ENCODE assay signal across 16 cellular contexts in genomic region chr12:87679262-87679661, GRCh38.
DNase-seq lines count a peak whose midpoint lies in the region; TF ChIP-seq lines count a peak whose summit lies in the region.
"Had no signal": no experiment of that assay in that cellular context is flagged by ENCODE, and none has a peak within 500 bp of the region (broad histone marks: within the 10 kb centered on the region; RNA-seq: fewer than 3 reads in every experiment).

No MANE protein-coding gene starts in this region.

- DNase-seq in MG63 (peak; percentile 53), epithelial cell of proximal tubule (ENCODE audit: low read depth) (peak; percentile 46), medulla oblongata (ENCODE audit: extremely low spot score) (peak; percentile 8), stromal cell of bone marrow (ENCODE audit: low read depth) (peak; percentile 26), globus pallidus (ENCODE audit: low spot score) (no peak), dermis blood vessel endothelial cell (no peak), amniotic stem cell (lab: John Stamatoyannopoulos, UW) (no peak)
- DNase-seq: DMS79 treated with DMSO at 0.1 percent for 48 hours, H7, HFFc6, NCI-H1436, NCI-H2029 treated with DMSO at 0.1 percent for 48 hours, NCI-H510A treated with DMSO at 0.1 percent for 48 hours, NCI-H82, OCI-M1, Right ventricle myocardium superior had no signal

- H3K36me3 ChIP-seq in MG63, result no peaks in the 10 kb centered on the region

- no peak for TF ChIP-seq CTCF in epithelial cell of proximal tubule (conservative IDR thresholded peaks at IDR 0.05; ENCODE audit: low read depth, low read length)

- H3K4me3 ChIP-seq in MG63 (no peak overlapping the region), epithelial cell of proximal tubule (ENCODE audit: low read depth, low read length) (no peak overlapping the region)

- no peaks in the 10 kb centered on the region for H3K9me3 ChIP-seq in MG63

- no peaks in the 10 kb centered on the region for H3K27me3 ChIP-seq in MG63

Comparison
In these comparisons a context has a peak if more than half of its experiments do, and no peak if none do; other contexts are left out.
1. DNase-seq: peak in MG63 (single experiment), epithelial cell of proximal tubule (single experiment), medulla oblongata (single experiment) and stromal cell of bone marrow (single experiment); none in globus pallidus (single experiment), dermis blood vessel endothelial cell (single experiment) and amniotic stem cell (single experiment).